In genomic region chr2:241363316-241363879, GRCh38 we compare ENCODE assay signal across 1 cellular context.
TF ChIP-seq lines count a peak whose summit lies in the region.

No MANE protein-coding gene starts in this region.

TF ChIP-seq in GM23338, 12 proteins besides CTCF, POLR2A, EP300 and RAD21 (continued from another document):
- TF ChIP-seq ETS1 (IDR thresholded peaks at IDR 0.05) (no peak), ZNF462 (CRISPR knock-in tag; IDR thresholded peaks at IDR 0.05) (no peak), EZH2phosphoT487 (IDR thresholded peaks at IDR 0.05; ENCODE audit: unreplicated experiment) (no peak), ZNF114 (CRISPR knock-in tag; IDR thresholded peaks at IDR 0.05) (no peak)
